1 cellular context compared by ENCODE assay signal in the genomic region with DNA sequence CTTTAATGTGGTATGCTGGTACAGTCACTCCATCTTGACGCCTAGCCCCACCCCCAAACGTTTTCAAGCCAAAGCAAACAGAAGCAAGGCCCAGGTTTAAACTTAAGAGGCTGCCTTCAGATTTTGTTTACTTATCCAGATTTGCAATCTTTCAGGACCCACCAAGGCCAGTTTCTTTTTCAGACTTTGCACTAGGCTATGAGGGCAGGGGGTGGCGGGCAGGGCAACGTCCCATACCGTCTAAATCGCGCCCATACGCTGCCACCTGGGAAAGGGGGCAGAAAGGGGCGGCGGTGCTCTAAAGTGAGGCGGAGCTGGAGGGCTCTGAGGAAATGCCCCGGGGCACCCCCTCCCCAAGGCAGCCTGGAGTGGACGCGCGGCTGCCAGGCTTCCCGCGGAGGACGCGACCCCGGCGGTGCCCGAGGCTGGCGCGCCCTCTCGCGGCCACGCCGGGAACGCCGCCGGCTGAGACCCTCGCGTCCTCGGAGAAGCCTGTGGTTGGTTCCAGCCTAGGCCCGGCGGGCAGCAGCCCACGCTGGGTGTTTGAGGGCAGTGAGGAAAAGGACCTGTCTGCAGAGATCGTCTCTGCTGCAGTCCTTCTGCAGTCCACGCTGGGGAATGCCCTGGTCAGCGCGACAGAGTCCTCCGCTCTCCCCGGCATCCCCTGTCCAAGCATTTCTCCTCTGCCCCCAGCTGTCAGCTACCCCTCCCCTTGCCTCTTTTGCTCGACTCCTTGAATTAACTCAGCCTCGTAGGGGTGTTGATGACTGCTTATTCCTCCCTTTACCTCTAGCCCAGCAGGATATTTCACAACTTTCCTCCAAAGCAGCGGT.
TF ChIP-seq lines count a peak whose summit lies in the region.

No MANE protein-coding gene starts in this region.

TF ChIP-seq in SK-N-SH treated with all-trans-retinoic acid at 6 μM for 48 hours, 23 proteins besides CTCF, POLR2A, EP300 and RAD21 (continued from another document):
- TF ChIP-seq PATZ1 (CRISPR knock-in tag; IDR thresholded peaks at IDR 0.05; ENCODE audit: borderline replicate concordance) = no peak
- no peak for TF ChIP-seq ZNF8 (CRISPR knock-in tag; IDR thresholded peaks at IDR 0.05)
- no peak for TF ChIP-seq PPARA (CRISPR knock-in tag; IDR thresholded peaks at IDR 0.05; ENCODE audit: borderline replicate concordance)
